In the genomic region with DNA sequence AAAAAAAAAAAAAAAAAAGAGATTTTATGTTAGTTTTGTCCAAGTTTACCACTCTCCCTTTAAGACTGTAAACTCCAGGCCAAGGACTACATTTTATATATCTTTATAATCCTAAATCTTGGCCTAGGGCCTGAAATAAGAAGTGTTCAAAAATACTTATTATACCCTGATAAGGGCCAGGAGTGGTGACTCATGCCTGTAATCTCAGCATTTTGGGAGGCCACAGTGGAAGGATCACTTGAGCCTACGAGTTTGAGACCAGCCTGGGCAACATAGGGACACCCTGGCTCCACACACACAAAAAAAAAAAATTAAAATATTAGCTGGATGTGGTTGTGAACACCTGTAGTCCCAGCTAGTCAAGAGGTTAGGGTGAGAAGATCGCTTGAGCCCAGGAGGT, we compare ENCODE assay signal across 27 cellular contexts. TPM values are rescaled to one million over a fixed set of nuclear protein-coding genes. Genes with fewer than 3 reads are reported as not detected.
DNase-seq lines count a peak whose midpoint lies in the region; ATAC-seq and TF ChIP-seq lines count a peak whose summit lies in the region.
"Had no signal": no experiment of that assay in that cellular context is flagged by ENCODE, and none has a peak within 500 bp of the region (broad histone marks: within the 10 kb centered on the region; RNA-seq: fewer than 3 reads in every experiment).

No MANE protein-coding gene starts in this region.

- no peak for ATAC-seq in psoas muscle
- no peak for ATAC-seq in CD8-positive, alpha-beta T cell
- ATAC-seq: esophagus mucosa, gastroesophageal sphincter, WTC11 had no signal

- H3K9me3 Mint-ChIP-seq in CD8-positive, alpha-beta T cell: no peaks in the 10 kb centered on the region
- H3K9me3 Mint-ChIP-seq: activated naive CD8-positive, alpha-beta T cell treated with anti-CD3 and anti-CD28 coated beads, Interleukin-2, amount 10 ng/mL, durations not matched to agents 7 days and 5 days; CD4-positive, CD25-positive, alpha-beta regulatory T cell; WTC11 had no signal

- no peak overlapping the region for H3K4me3 ChIP-seq in MG63
- H3K4me3 ChIP-seq in fibroblast of the aortic adventitia (ENCODE audit: low read depth, low read length): no peak overlapping the region
- H3K4me3 ChIP-seq in psoas muscle: no peak overlapping the region
- no peak overlapping the region for H3K4me3 ChIP-seq in SJCRH30
- no peak overlapping the region for H3K4me3 ChIP-seq in CD8-positive, alpha-beta T cell (ENCODE audit: low read depth, low read length)
- H3K4me3 ChIP-seq: gastroesophageal sphincter, testis, uterus had no signal

- H3K4me1 ChIP-seq in psoas muscle: peaks cover 60% of the 10 kb centered on the region
- peaks cover 10% of the 10 kb centered on the region for H3K4me1 ChIP-seq in SJCRH30
- peaks cover 14% of the 10 kb centered on the region for H3K4me1 ChIP-seq in CD8-positive, alpha-beta T cell (ENCODE audit: insufficient read depth, low read length)

- H3K27ac ChIP-seq in psoas muscle (peak overlapping the region; percentile 18), SJCRH30 (no peak overlapping the region)
- H3K27ac ChIP-seq in CD8-positive, alpha-beta T cell (ENCODE audit: low read depth, low read length): no peak overlapping the region
- H3K27ac ChIP-seq: gastroesophageal sphincter, testis, uterus had no signal

- H3K27ac Mint-ChIP-seq in CD8-positive, alpha-beta T cell: no peak overlapping the region
- H3K27ac Mint-ChIP-seq: activated naive CD8-positive, alpha-beta T cell treated with anti-CD3 and anti-CD28 coated beads, Interleukin-2, amount 10 ng/mL, durations not matched to agents 7 days and 5 days; WTC11 had no signal

- H3K4me1 Mint-ChIP-seq in CD8-positive, alpha-beta T cell (ENCODE audit: low read depth): peaks cover 59% of the 10 kb centered on the region

- H3K27me3 Mint-ChIP-seq in CD8-positive, alpha-beta T cell (ENCODE audit: low read depth): no peaks in the 10 kb centered on the region
- H3K27me3 Mint-ChIP-seq: activated naive CD8-positive, alpha-beta T cell treated with anti-CD3 and anti-CD28 coated beads, Interleukin-2, amount 10 ng/mL, durations not matched to agents 7 days and 5 days; CD4-positive, CD25-positive, alpha-beta regulatory T cell had no signal

- POLR2A ChIA-PET in CD8-positive, alpha-beta T cell (lab: Charles Lee): no interaction called here

- peak; percentile 32 for DNase-seq in EL
- peak; percentile 10 for DNase-seq in MG63
- DNase-seq in fibroblast of the aortic adventitia (ENCODE audit: low read depth): peak; percentile 65
- DNase-seq in psoas muscle: no peak
- DNase-seq in SJCRH30: no peak
- DNase-seq in CD8-positive, alpha-beta T cell: no peak
- DNase-seq in activated naive CD4-positive, alpha-beta T cell treated with Interleukin-2 at 50 U/mL for 16 hours: no peak
- DNase-seq: activated CD4-positive, alpha-beta T cell treated with anti-CD3 and anti-CD28 coated beads, Interleukin-2, amount 50 U/mL, for 48 hours; activated CD8-positive, alpha-beta memory T cell treated with anti-CD3 and anti-CD28 coated beads, Interleukin-2, amount 50 U/mL, for 48 hours; activated naive CD8-positive, alpha-beta T cell treated with anti-CD3 and anti-CD28 coated beads, Interleukin-2, amount 10 ng/mL, durations not matched to agents 7 days and 5 days; CD4-positive, CD25-positive, alpha-beta regulatory T cell; effector CD8-positive, alpha-beta T cell; HCEC 1CT; IMR-90; NCI-H1417; NCI-H2081; NCI-H345; NCI-H82; occipital lobe; stimulated activated CD4-positive, alpha-beta T cell treated with anti-CD3 and anti-CD28 coated beads, Interleukin-4, amount 100 ng/mL, for 1 hour; stimulated activated naive CD4-positive, alpha-beta T cell; SW 1271; testis; uterus had no signal

- H3K27me3 ChIP-seq in MG63 (no peaks in the 10 kb centered on the region), psoas muscle (ENCODE audit: insufficient read depth in 3 of 3, low read length in 2 of 3) (no peaks in the 10 kb centered on the region), SJCRH30 (no peaks in the 10 kb centered on the region)
- H3K27me3 ChIP-seq in CD8-positive, alpha-beta T cell (ENCODE audit: insufficient read depth, low read length): no peaks in the 10 kb centered on the region
- H3K27me3 ChIP-seq: gastroesophageal sphincter, testis, uterus had no signal

- intact Hi-C loops in psoas muscle (cut with DNase I): no loop called here
- intact Hi-C loops in CD8-positive, alpha-beta T cell (cut with DNase I, micrococcal nuclease): no loop called here

- H3K9me3 ChIP-seq in MG63 (no peaks in the 10 kb centered on the region), psoas muscle (no peaks in the 10 kb centered on the region), SJCRH30 (replicated peaks) (no peaks in the 10 kb centered on the region)
- H3K9me3 ChIP-seq in CD8-positive, alpha-beta T cell (ENCODE audit: low read length): no peaks in the 10 kb centered on the region
- H3K9me3 ChIP-seq: gastroesophageal sphincter, testis, uterus had no signal

- H3K4me3 Mint-ChIP-seq in CD8-positive, alpha-beta T cell: no peak overlapping the region
- H3K4me3 Mint-ChIP-seq: activated naive CD8-positive, alpha-beta T cell treated with anti-CD3 and anti-CD28 coated beads, Interleukin-2, amount 10 ng/mL, durations not matched to agents 7 days and 5 days; CD4-positive, CD25-positive, alpha-beta regulatory T cell; WTC11 had no signal

- H3K36me3 ChIP-seq in MG63 (peaks cover 54% of the 10 kb centered on the region), psoas muscle (ENCODE audit: insufficient read depth in 1 of 2, low read depth in 1 of 2) (peaks cover 0 to 22% of the 10 kb centered on the region in 2 donors), SJCRH30 (peaks cover 24% of the 10 kb centered on the region)
- H3K36me3 ChIP-seq in CD8-positive, alpha-beta T cell (ENCODE audit: insufficient read depth, low read length): peaks cover 7% of the 10 kb centered on the region
- H3K36me3 ChIP-seq: uterus had no signal

- WGBS in psoas muscle, 3 donors: 55 to 90% (median 71%) methylated on average over 2 of the region's 2 CpGs

- peaks cover 29% of the 10 kb centered on the region for H3K36me3 Mint-ChIP-seq in CD8-positive, alpha-beta T cell

- TF ChIP-seq CTCF in fibroblast of the aortic adventitia (IDR thresholded peaks at IDR 0.05; ENCODE audit: insufficient read depth, low read length) (no peak), psoas muscle (IDR thresholded peaks at IDR 0.05) (no peak)
- no peak for TF ChIP-seq CTCF in CD8-positive, alpha-beta T cell (IDR thresholded peaks at IDR 0.05)

- CTCF ChIA-PET in CD8-positive, alpha-beta T cell (lab: Charles Lee): interaction anchor here (0.6 to 4.2 kb wide), 4 partner anchors 9 to 109 kb away, joined by 3 to 52 read pairs (median 4); a partner anchor contains a TSS

RNA-seq across cellular contexts. Expression of a gene that starts 12.7 kb away (rescaled TPM):
- 80.7 and 106 TPM in 2 replicates for total RNA-seq in MG63 (2014; rRNA removed; shearing (Covaris generic); ENCODE audit: low replicate concordance)
- total RNA-seq in fibroblast of the aortic adventitia (ENCODE audit: low replicate concordance): 151 and 210 TPM in 2 replicates
- total RNA-seq in psoas muscle: 100 to 1,000 TPM; 224 to 297 (median 255) TPM
- polyA plus RNA-seq in psoas muscle: 100 to 1,000 TPM in 1 of 3 donors, 10 to 100 TPM in 2; 27.5 to 106 (median 51.8) TPM
- total RNA-seq in SJCRH30 (2014; rRNA removed; shearing (Covaris generic)): 156 and 167 TPM in 2 replicates
- total RNA-seq in CD8-positive, alpha-beta T cell: 100 to 1,000 TPM; 156 to 167 TPM

RNA-seq across cellular contexts. Expression of a gene that starts 13.2 kb away (rescaled TPM):
- total RNA-seq in MG63 (2014; rRNA removed; shearing (Covaris generic); ENCODE audit: low replicate concordance): 0.56 and 0.74 TPM in 2 replicates
- total RNA-seq in fibroblast of the aortic adventitia (ENCODE audit: low replicate concordance) (1.6 and 5.5 TPM in 2 replicates), psoas muscle (1 to 10 TPM in 1 of 4 donors, under 1 TPM in 3; 0.49 to 1.2 (median 0.97) TPM)
- under 1 TPM; 0.21 to 0.60 (median 0.44) TPM for polyA plus RNA-seq in psoas muscle
- 0.08 and 0.13 TPM in 2 replicates for total RNA-seq in SJCRH30 (2014; rRNA removed; shearing (Covaris generic))
- total RNA-seq in CD8-positive, alpha-beta T cell: 1 to 10 TPM; 1.0 TPM

Comparison
In these comparisons a context has a peak if more than half of its experiments do, and no peak if none do; other contexts are left out.
1. DNase-seq: peak in EL (single experiment), MG63 (single experiment) and fibroblast of the aortic adventitia (single experiment); none in psoas muscle (0 of 2), SJCRH30 (0 of 2), CD8-positive, alpha-beta T cell (0 of 7) and activated naive CD4-positive, alpha-beta T cell treated with Interleukin-2 at 50 U/mL for 16 hours (single experiment).